Comparison of ENCODE assay signal across 33 cellular contexts in the genomic region with DNA sequence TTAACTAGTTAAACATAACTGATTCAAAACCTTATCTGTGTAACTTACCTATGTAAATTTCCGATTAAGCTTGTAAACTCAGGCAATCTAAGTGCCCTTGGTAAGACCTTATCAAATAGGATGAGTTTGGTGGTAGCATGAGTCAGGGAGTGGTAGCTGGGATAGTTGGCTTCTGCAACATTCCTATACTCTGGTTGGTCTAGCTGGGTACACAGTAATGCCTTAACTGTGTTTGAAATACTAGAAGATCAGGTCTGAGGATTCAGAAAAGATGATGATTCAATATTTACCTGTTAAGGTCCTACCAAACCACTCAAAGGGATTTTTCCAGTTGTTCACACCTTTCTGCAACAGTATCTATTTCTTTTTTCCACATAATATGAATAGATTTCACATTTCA. TPM values are rescaled to one million over a fixed set of nuclear protein-coding genes. Genes with fewer than 3 reads are reported as not detected.
"Had no signal": no experiment of that assay in that cellular context is flagged by ENCODE, and none has a peak within 500 bp of the region (broad histone marks: within the 10 kb centered on the region; RNA-seq: fewer than 3 reads in every experiment).

No MANE protein-coding gene starts in this region.

- H3K27ac ChIP-seq: ascending aorta, cardiac muscle cell, WERI-Rb-1 had no signal

- H3K4me1 ChIP-seq: ascending aorta had no signal

- H3K4me3 ChIP-seq: ascending aorta, cardiac muscle cell had no signal

- ATAC-seq: activated CD4-positive, alpha-beta T cell treated with anti-CD3 and anti-CD28 coated beads for 36 hours; activated CD4-positive, CD25-positive, alpha-beta regulatory T cell treated with anti-CD3 and anti-CD28 coated beads, Interleukin-2, amount 50 U/mL, for 24 hours; activated CD8-positive, alpha-beta memory T cell treated with anti-CD3 and anti-CD28 coated beads, Interleukin-2, amount 10 ng/mL, durations not matched to agents 7 days and 5 days; activated CD8-positive, alpha-beta T cell treated with anti-CD3 and anti-CD28 coated beads, Interleukin-2, amount 10 ng/mL, durations not matched to agents 7 days and 5 days; activated naive CD8-positive, alpha-beta T cell treated with anti-CD3 and anti-CD28 coated beads, Interleukin-2, amount 50 U/mL, for 24 hours; WTC11 had no signal

- H3K27me3 ChIP-seq: ascending aorta, cardiac muscle cell had no signal

- DNase-seq: activated CD4-positive, alpha-beta memory T cell treated with anti-CD3 and anti-CD28 coated beads, Interleukin-2, amount 10 ng/mL, durations not matched to agents 7 days and 5 days; activated CD4-positive, alpha-beta T cell treated with anti-CD3 and anti-CD28 coated beads for 1 hour; activated CD4-positive, alpha-beta T cell treated with anti-CD3 and anti-CD28 coated beads for 36 hours; activated CD4-positive, alpha-beta T cell treated with anti-CD3 and anti-CD28 coated beads for 48 hours; activated CD4-positive, alpha-beta T cell treated with anti-CD3 and anti-CD28 coated beads, Interleukin-2, amount 10 ng/mL, durations not matched to agents 7 days and 5 days; activated CD4-positive, alpha-beta T cell treated with anti-CD3 and anti-CD28 coated beads, Interleukin-2, amount 50 U/mL, for 48 hours; activated CD4-positive, CD25-positive, alpha-beta regulatory T cell; activated CD8-positive, alpha-beta memory T cell treated with anti-CD3 and anti-CD28 coated beads for 24 hours; activated CD8-positive, alpha-beta memory T cell treated with anti-CD3 and anti-CD28 coated beads, Interleukin-2, amount 10 ng/mL, durations not matched to agents 7 days and 5 days; activated CD8-positive, alpha-beta memory T cell treated with anti-CD3 and anti-CD28 coated beads, Interleukin-2, amount 50 U/mL, for 48 hours; activated CD8-positive, alpha-beta T cell treated with anti-CD3 and anti-CD28 coated beads, Interleukin-2, amount 10 ng/mL, durations not matched to agents 7 days and 5 days; activated effector memory CD4-positive, alpha-beta T cell treated with Interleukin-2 at 50 U/mL for 16 hours; activated gamma-delta T cell; activated naive CD4-positive, alpha-beta T cell treated with anti-CD3 and anti-CD28 coated beads, Interleukin-2, amount 10 ng/mL, durations not matched to agents 7 days and 5 days; activated naive CD4-positive, alpha-beta T cell treated with Interleukin-2 at 50 U/mL for 16 hours; activated naive CD8-positive, alpha-beta T cell treated with anti-CD3 and anti-CD28 coated beads, Interleukin-2, amount 10 ng/mL, durations not matched to agents 7 days and 5 days; activated naive CD8-positive, alpha-beta T cell treated with anti-CD3 and anti-CD28 coated beads, Interleukin-2, amount 50 U/mL, for 24 hours; activated T-cell treated with anti-CD3 and anti-CD28 coated beads, Interleukin-2, amount 50 U/mL, for 24 hours; activated T-cell treated with anti-CD3 and anti-CD28 coated beads, Interleukin-2, amount 50 U/mL, for 48 hours; amygdala; anterior cingulate cortex; caudate nucleus; cerebellar nuclear complex; T-helper 1 cell; T-helper 2 cell; T-helper 9 cell; WERI-Rb-1 had no signal

- H3K36me3 ChIP-seq: ascending aorta, cardiac muscle cell, WERI-Rb-1 had no signal

RNA-seq across cellular contexts. Expression of a gene that starts 5.3 kb away (rescaled TPM):
- total RNA-seq: activated CD4-positive, alpha-beta memory T cell treated with anti-CD3 and anti-CD28 coated beads, Interleukin-2, amount 10 ng/mL, durations not matched to agents 7 days and 5 days; activated CD4-positive, alpha-beta T cell treated with anti-CD3 and anti-CD28 coated beads for 36 hours; activated CD4-positive, alpha-beta T cell treated with anti-CD3 and anti-CD28 coated beads, Interleukin-2, amount 10 ng/mL, durations not matched to agents 7 days and 5 days; activated CD8-positive, alpha-beta memory T cell treated with anti-CD3 and anti-CD28 coated beads, Interleukin-2, amount 10 ng/mL, durations not matched to agents 7 days and 5 days; activated CD8-positive, alpha-beta T cell treated with anti-CD3 and anti-CD28 coated beads, Interleukin-2, amount 10 ng/mL, durations not matched to agents 7 days and 5 days; activated naive CD8-positive, alpha-beta T cell treated with anti-CD3 and anti-CD28 coated beads, Interleukin-2, amount 10 ng/mL, durations not matched to agents 7 days and 5 days; activated T-helper 2 cell treated with anti-CD3 and anti-CD28 coated beads, Interferon-gamma antibody, Interleukin-2, Interleukin-4, amounts not matched to agents 10 μg/mL and 5 μg/mL and 100 μg/mL, durations not matched to agents 14 hours and 24 hours and 36 hours; ascending aorta; cardiac muscle cell; WTC11 had no signal
- polyA plus RNA-seq: adipose tissue, cardiac muscle cell had no signal
